ENCODE assay signal across 1 cellular context in the genomic region with DNA sequence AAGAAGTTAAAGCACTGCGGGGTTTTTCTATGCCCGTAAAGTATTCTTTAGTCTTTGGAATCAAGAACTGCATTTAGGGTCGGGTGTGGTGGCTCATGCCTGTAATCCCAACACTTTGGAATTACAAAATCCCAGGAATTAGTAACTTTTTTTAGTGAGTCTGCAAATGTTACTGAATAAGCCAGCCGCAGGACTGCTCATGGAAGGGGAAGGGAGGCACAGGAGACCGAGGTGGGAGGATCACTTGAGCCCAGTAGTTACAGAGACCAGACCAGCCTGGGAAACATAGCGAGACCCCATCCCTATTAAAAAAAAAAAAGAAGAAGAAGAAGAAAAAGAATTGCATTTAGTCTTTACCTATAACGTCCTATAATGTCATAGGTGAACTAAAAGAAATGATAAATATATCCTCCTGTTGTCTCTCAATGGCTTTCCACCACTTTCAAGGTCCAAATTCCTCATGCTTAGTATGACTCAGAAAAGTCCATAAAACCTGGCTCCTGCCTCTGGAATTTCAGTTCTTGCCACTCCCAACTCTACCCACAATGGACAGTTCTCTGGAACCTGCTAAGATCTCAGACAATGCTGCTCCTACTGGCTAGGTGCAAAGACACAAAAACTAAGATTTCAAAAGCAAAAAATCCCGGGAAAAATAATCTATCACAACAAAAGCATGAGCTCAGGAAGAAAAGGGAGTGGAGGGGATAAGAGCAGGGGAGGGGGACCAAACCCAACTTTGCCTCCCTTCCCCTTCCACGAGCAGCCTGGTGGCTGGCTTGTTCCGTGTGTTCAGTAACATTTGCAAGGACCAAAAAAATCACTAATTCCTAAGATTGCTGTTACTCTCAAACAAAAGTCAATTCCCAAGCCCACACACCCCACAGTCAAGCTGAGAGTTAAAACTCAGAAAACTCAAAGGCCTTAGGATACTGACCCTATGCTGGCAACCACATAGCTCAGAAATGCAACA.
TF ChIP-seq lines count a peak whose summit lies in the region.

No MANE protein-coding gene starts in this region.

TF ChIP-seq in HepG2, 621 proteins besides CTCF, POLR2A, EP300 and RAD21 (continued from another document and continues in another):
- peak; percentile 77 for TF ChIP-seq HDAC2 (CRISPR knock-in tag; IDR thresholded peaks at IDR 0.05)
- TF ChIP-seq, protein P1, sequence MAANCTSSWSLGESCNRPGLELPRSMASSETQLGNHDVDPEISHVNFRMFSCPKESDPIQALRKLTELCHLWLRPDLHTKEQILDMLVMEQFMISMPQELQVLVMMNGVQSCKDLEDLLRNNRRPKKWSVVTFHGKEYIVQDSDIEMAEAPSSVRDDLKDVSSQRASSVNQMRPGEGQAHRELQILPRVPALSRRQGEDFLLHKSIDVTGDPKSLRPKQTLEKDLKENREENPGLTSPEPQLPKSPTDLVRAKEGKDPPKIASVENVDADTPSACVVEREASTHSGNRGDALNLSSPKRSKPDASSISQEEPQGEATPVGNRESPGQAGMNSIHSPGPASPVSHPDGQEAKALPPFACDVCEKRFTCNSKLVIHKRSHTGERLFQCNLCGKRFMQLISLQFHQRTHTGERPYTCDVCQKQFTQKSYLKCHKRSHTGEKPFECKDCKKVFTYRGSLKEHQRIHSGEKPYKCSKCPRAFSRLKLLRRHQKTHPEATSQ (CRISPR knock-in tag; IDR thresholded peaks at IDR 0.05; ENCODE audit: borderline replicate concordance), result no peak
- TF ChIP-seq XRCC5 (optimal IDR thresholded peaks at IDR 0.05; ENCODE audit: low read length), result peak; percentile 84
- TF ChIP-seq ZNF749 (CRISPR knock-in tag; IDR thresholded peaks at IDR 0.05; ENCODE audit: borderline replicate concordance), result no peak
- TF ChIP-seq TGIF2 (CRISPR knock-in tag; IDR thresholded peaks at IDR 0.05), result peak; percentile 80
- TF ChIP-seq, protein P2, sequence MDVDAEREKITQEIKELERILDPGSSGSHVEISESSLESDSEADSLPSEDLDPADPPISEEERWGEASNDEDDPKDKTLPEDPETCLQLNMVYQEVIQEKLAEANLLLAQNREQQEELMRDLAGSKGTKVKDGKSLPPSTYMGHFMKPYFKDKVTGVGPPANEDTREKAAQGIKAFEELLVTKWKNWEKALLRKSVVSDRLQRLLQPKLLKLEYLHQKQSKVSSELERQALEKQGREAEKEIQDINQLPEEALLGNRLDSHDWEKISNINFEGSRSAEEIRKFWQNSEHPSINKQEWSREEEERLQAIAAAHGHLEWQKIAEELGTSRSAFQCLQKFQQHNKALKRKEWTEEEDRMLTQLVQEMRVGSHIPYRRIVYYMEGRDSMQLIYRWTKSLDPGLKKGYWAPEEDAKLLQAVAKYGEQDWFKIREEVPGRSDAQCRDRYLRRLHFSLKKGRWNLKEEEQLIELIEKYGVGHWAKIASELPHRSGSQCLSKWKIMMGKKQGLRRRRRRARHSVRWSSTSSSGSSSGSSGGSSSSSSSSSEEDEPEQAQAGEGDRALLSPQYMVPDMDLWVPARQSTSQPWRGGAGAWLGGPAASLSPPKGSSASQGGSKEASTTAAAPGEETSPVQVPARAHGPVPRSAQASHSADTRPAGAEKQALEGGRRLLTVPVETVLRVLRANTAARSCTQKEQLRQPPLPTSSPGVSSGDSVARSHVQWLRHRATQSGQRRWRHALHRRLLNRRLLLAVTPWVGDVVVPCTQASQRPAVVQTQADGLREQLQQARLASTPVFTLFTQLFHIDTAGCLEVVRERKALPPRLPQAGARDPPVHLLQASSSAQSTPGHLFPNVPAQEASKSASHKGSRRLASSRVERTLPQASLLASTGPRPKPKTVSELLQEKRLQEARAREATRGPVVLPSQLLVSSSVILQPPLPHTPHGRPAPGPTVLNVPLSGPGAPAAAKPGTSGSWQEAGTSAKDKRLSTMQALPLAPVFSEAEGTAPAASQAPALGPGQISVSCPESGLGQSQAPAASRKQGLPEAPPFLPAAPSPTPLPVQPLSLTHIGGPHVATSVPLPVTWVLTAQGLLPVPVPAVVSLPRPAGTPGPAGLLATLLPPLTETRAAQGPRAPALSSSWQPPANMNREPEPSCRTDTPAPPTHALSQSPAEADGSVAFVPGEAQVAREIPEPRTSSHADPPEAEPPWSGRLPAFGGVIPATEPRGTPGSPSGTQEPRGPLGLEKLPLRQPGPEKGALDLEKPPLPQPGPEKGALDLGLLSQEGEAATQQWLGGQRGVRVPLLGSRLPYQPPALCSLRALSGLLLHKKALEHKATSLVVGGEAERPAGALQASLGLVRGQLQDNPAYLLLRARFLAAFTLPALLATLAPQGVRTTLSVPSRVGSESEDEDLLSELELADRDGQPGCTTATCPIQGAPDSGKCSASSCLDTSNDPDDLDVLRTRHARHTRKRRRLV (CRISPR knock-in tag; IDR thresholded peaks at IDR 0.05), result no peak
- TF ChIP-seq, protein P3, sequence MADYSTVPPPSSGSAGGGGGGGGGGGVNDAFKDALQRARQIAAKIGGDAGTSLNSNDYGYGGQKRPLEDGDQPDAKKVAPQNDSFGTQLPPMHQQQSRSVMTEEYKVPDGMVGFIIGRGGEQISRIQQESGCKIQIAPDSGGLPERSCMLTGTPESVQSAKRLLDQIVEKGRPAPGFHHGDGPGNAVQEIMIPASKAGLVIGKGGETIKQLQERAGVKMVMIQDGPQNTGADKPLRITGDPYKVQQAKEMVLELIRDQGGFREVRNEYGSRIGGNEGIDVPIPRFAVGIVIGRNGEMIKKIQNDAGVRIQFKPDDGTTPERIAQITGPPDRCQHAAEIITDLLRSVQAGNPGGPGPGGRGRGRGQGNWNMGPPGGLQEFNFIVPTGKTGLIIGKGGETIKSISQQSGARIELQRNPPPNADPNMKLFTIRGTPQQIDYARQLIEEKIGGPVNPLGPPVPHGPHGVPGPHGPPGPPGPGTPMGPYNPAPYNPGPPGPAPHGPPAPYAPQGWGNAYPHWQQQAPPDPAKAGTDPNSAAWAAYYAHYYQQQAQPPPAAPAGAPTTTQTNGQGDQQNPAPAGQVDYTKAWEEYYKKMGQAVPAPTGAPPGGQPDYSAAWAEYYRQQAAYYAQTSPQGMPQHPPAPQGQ (CRISPR knock-in tag; IDR thresholded peaks at IDR 0.05; ENCODE audit: borderline replicate concordance), result no peak
- peak; percentile 79; the same call in 1 of the 2 replicates for TF ChIP-seq ZSCAN12 (CRISPR knock-in tag; IDR thresholded peaks at IDR 0.05)
- no peak for TF ChIP-seq MYNN (CRISPR knock-in tag; IDR thresholded peaks at IDR 0.05; ENCODE audit: low read depth)
- no peak for TF ChIP-seq YEATS2 (CRISPR knock-in tag; IDR thresholded peaks at IDR 0.05; ENCODE audit: borderline replicate concordance)
- no peak for TF ChIP-seq CCAR2 (optimal IDR thresholded peaks at IDR 0.05; ENCODE audit: low read depth, low read length)
- 0 out of 2 replicates have a peak, but pooled peaks have one; percentile 64 for TF ChIP-seq ZNF619 (CRISPR knock-in tag; IDR thresholded peaks at IDR 0.05)
- no peak for TF ChIP-seq ZFYVE20 (CRISPR knock-in tag; IDR thresholded peaks at IDR 0.05; ENCODE audit: borderline replicate concordance, low read depth)
- no peak for TF ChIP-seq MAZ (IDR thresholded peaks at IDR 0.05; ENCODE audit: borderline replicate concordance, low read depth, low read length)
- TF ChIP-seq MAZ (CRISPR knock-in tag; IDR thresholded peaks at IDR 0.05; ENCODE audit: low read depth), result no peak
- TF ChIP-seq ZNF460 (CRISPR knock-in tag; IDR thresholded peaks at IDR 0.05; ENCODE audit: borderline replicate concordance), result no peak; the same call in 1 of the 2 replicates
- no peak for TF ChIP-seq ZNF101 (CRISPR knock-in tag; IDR thresholded peaks at IDR 0.05; ENCODE audit: borderline replicate concordance, low read depth)
- TF ChIP-seq TCF7 (IDR thresholded peaks at IDR 0.05; ENCODE audit: low read depth), result no peak
- TF ChIP-seq ZNF777 (CRISPR knock-in tag; IDR thresholded peaks at IDR 0.05), result no peak
- no peak for TF ChIP-seq EZH2 (conservative IDR thresholded peaks at IDR 0.05; ENCODE audit: low read depth, low read length)
- TF ChIP-seq, protein P4, sequence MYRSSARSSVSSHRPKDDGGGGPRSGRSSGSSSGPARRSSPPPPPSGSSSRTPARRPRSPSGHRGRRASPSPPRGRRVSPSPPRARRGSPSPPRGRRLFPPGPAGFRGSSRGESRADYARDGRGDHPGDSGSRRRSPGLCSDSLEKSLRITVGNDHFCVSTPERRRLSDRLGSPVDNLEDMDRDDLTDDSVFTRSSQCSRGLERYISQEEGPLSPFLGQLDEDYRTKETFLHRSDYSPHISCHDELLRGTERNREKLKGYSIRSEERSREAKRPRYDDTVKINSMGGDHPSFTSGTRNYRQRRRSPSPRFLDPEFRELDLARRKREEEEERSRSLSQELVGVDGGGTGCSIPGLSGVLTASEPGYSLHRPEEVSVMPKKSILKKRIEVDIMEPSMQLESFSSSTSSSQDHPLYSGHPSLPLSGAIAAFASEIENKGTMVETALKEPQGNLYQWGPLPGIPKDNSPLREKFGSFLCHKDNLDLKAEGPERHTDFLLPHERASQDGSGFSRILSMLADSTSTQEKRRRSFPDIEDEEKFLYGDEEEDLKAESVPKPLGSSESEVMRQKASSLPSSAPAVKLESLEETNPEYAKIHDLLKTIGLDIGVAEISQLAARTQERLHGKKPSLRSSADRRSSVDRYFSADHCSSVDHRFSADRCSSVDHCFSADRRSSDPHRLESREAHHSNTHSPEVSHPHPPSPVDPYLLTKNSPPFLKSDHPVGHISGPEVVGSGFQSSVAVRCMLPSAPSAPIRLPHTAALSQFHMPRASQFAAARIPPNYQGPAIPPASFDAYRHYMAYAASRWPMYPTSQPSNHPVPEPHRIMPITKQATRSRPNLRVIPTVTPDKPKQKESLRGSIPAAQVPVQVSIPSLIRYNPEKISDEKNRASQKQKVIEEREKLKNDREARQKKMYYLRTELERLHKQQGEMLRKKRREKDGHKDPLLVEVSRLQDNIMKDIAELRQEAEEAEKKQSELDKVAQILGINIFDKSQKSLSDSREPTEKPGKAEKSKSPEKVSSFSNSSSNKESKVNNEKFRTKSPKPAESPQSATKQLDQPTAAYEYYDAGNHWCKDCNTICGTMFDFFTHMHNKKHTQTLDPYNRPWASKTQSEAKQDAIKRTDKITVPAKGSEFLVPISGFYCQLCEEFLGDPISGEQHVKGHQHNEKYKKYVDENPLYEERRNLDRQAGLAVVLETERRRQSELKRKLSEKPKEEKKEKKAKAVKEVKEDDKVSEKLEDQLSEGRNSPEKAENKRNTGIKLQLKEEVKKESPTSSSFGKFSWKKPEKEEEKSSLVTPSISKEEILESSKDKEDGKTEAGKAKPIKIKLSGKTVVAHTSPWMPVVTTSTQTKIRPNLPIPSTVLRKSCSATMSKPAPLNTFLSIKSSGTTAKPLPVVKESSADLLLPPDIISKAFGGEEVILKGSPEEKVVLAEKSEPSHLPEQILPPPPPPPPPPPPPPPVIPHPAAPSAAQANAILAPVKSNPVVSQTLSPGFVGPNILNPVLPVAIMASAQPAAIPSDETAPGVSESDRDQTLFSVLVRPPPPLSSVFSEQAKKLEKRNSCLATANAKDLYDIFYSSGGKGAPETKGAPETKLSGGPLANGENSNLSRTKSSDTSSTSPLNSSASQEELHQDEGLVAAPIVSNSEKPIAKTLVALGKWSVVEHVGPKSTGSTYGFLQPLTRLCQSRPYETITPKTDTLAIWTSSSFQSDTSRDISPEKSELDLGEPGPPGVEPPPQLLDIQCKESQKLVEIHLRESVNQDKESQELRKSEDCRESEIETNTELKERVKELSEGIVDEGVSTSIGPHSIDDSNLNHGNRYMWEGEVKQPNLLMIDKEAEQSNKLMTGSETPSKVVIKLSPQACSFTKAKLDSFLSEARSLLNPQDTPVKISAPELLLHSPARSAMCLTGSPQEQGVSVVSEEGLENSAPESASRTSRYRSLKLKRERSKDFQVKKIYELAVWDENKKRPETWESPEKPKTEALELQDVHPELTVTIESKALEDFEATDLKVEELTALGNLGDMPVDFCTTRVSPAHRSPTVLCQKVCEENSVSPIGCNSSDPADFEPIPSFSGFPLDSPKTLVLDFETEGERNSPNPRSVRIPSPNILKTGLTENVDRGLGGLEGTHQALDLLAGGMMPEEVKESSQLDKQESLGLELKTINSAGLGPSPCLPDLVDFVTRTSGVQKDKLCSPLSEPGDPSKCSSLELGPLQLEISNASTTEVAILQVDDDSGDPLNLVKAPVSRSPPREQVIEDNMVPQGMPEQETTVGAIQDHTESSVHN (CRISPR knock-in tag; IDR thresholded peaks at IDR 0.05), result no peak
- no peak for TF ChIP-seq ATRX (CRISPR knock-in tag; IDR thresholded peaks at IDR 0.05; ENCODE audit: borderline replicate concordance)
- TF ChIP-seq EED (CRISPR knock-in tag; IDR thresholded peaks at IDR 0.05), result no peak
- no peak for TF ChIP-seq ZSCAN30 (CRISPR knock-in tag; IDR thresholded peaks at IDR 0.05)
- TF ChIP-seq HNF4A (CRISPR knock-in tag; IDR thresholded peaks at IDR 0.05), result peak; percentile 80
- TF ChIP-seq ZNF501 (CRISPR knock-in tag; IDR thresholded peaks at IDR 0.05), result peak; percentile 67
- TF ChIP-seq FOXJ3 (CRISPR knock-in tag; IDR thresholded peaks at IDR 0.05; ENCODE audit: borderline replicate concordance), result no peak
- peak; percentile 54; the same call in 1 of the 2 replicates for TF ChIP-seq KMT2A (CRISPR knock-in tag; IDR thresholded peaks at IDR 0.05)
- TF ChIP-seq SNAPC2 (CRISPR knock-in tag; IDR thresholded peaks at IDR 0.05), result no peak
- TF ChIP-seq ZBTB8A (CRISPR knock-in tag; IDR thresholded peaks at IDR 0.05; ENCODE audit: borderline replicate concordance, low read depth), result no peak
- no peak for TF ChIP-seq SKI (IDR thresholded peaks at IDR 0.05; ENCODE audit: partially characterized antibody)
- no peak for TF ChIP-seq CBFB (CRISPR knock-in tag; IDR thresholded peaks at IDR 0.05)
- no peak for TF ChIP-seq RFXAP (CRISPR knock-in tag; IDR thresholded peaks at IDR 0.05; ENCODE audit: borderline replicate concordance)
- peak; percentile 61; the same call in 1 of the 2 replicates for TF ChIP-seq PPARG (CRISPR knock-in tag; conservative IDR thresholded peaks at IDR 0.05)
- peak; percentile 47; the same call in 1 of the 2 replicates for TF ChIP-seq NR2F6 (IDR thresholded peaks at IDR 0.05)
- TF ChIP-seq NR2F6 (CRISPR knock-in tag; IDR thresholded peaks at IDR 0.05), result no peak; the same call in 1 of the 2 replicates
- no peak for TF ChIP-seq MTA1 (CRISPR knock-in tag; IDR thresholded peaks at IDR 0.05; ENCODE audit: borderline replicate concordance)
- no peak for TF ChIP-seq ATF7-NPFF (CRISPR knock-in tag; IDR thresholded peaks at IDR 0.05; ENCODE audit: low read depth)
- no peak for TF ChIP-seq ZNF563 (CRISPR knock-in tag; IDR thresholded peaks at IDR 0.05)
- TF ChIP-seq REL (CRISPR knock-in tag; conservative IDR thresholded peaks at IDR 0.05), result no peak
- TF ChIP-seq ZSCAN29 (CRISPR knock-in tag; conservative IDR thresholded peaks at IDR 0.05), result no peak; the same call in 1 of the 2 replicates
- TF ChIP-seq ZNF614 (CRISPR knock-in tag; IDR thresholded peaks at IDR 0.05; ENCODE audit: borderline replicate concordance), result no peak
- TF ChIP-seq, protein P5, sequence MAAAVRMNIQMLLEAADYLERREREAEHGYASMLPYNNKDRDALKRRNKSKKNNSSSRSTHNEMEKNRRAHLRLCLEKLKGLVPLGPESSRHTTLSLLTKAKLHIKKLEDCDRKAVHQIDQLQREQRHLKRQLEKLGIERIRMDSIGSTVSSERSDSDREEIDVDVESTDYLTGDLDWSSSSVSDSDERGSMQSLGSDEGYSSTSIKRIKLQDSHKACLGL (CRISPR knock-in tag; IDR thresholded peaks at IDR 0.05), result no peak
- no peak for TF ChIP-seq HNRNPH1 (optimal IDR thresholded peaks at IDR 0.05; ENCODE audit: low read depth, low read length)
- TF ChIP-seq ZNF674 (CRISPR knock-in tag; IDR thresholded peaks at IDR 0.05; ENCODE audit: low read depth), result no peak
- no peak for TF ChIP-seq NONO (IDR thresholded peaks at IDR 0.05)
- TF ChIP-seq NONO (CRISPR knock-in tag; conservative IDR thresholded peaks at IDR 0.05), result 0 out of 2 replicates have a peak, but pooled peaks have one; percentile 18
- TF ChIP-seq ZNF274 (CRISPR knock-in tag; IDR thresholded peaks at IDR 0.05), result no peak
- TF ChIP-seq ZNF709 (CRISPR knock-in tag; IDR thresholded peaks at IDR 0.05), result no peak
